Comparison of ENCODE assay signal across 8 cellular contexts in the genomic region with DNA sequence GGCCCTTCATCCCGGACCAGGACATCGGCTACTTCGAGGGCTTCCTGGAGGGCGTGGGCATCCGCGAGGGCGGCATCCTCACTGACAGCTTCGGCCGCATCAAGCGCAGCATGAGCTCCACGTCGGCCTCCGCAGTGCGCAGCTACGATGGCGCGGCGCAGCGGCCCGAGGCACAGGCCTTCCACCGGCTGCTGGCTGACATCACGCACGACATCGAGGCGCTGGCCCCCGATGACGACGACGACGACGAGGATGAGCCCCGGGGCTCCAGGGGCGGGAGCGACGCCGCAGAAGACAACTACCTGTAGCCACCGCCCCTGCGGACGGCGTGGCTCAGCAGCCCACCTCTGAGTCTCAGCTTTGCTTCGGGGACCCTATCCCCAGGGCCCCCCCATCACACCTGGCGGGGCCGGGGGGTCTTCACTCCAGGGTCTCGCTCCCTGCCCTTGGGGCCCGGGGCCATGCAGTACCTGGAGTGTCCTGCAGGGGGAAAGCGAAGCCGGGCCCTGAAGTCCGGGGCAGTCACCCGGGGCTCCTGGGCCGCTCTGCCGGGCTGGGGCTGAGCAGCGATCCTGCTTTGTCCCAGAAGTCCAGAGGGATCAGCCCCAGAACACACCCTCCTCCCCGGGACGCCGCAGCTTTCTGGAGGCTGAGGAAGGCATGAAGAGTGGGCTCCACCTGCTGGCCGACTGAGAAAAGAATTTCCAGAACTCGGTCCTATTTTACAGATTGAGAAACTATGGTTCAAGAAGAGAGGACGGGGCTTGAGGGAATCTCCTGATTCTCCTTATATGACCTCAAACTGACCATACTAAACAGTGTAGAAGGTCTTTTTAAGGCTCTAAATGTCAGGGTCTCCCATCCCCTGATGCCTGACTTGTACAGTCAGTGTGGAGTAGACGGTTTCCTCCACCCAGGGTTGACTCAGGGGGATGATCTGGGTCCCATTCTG. TPM values are rescaled to one million over a fixed set of nuclear protein-coding genes. Genes with fewer than 3 reads are reported as not detected.
A peak's percentile ranks its signal among the peaks of the same experiment; 100 is the strongest.
DNase-seq lines count a peak whose midpoint lies in the region; ATAC-seq and TF ChIP-seq lines count a peak whose summit lies in the region.

No MANE protein-coding gene starts in this region.

- TF ChIP-seq POLR2A in right lobe of liver (IDR thresholded peaks at IDR 0.05): no peak

- no peaks in the 10 kb centered on the region for H3K4me1 Mint-ChIP-seq in activated CD4-positive, alpha-beta T cell treated with anti-CD3 and anti-CD28 coated beads, Interleukin-2, amount 10 ng/mL, durations not matched to agents 7 days and 5 days

- no peaks in the 10 kb centered on the region for H3K36me3 ChIP-seq in right lobe of liver

- POLR2A ChIA-PET in activated CD4-positive, alpha-beta T cell treated with anti-CD3 and anti-CD28 coated beads, Interleukin-2, amount 10 ng/mL, durations not matched to agents 7 days and 5 days (lab: Charles Lee): no interaction called here

- no peaks in the 10 kb centered on the region for H3K36me3 Mint-ChIP-seq in activated CD4-positive, alpha-beta T cell treated with anti-CD3 and anti-CD28 coated beads, Interleukin-2, amount 10 ng/mL, durations not matched to agents 7 days and 5 days (ENCODE audit: low read depth)

- CTCF ChIA-PET in activated CD4-positive, alpha-beta T cell treated with anti-CD3 and anti-CD28 coated beads, Interleukin-2, amount 10 ng/mL, durations not matched to agents 7 days and 5 days (lab: Charles Lee): interaction anchor here (0.5 to 3.0 kb wide), 22 partner anchors 11 to 258 kb away, joined by 3 to 13 read pairs (median 3); a partner anchor contains a TSS

- ATAC-seq in HG03354 (IDR thresholded peaks at IDR 0.05; ENCODE audit: poor library complexity, severe bottlenecking, unreplicated experiment) (peak; percentile 49), right lobe of liver (peak; percentile 93 to 96 (median 96))

- no peak overlapping the region for H3K4me3 Mint-ChIP-seq in activated CD4-positive, alpha-beta T cell treated with anti-CD3 and anti-CD28 coated beads, Interleukin-2, amount 10 ng/mL, durations not matched to agents 7 days and 5 days

- DNase-seq in C1 segment of cervical spinal cord (lab: John Stamatoyannopoulos, UW) (peak in 11 of 14 donors; percentile 6 to 79 (median 33)), NCI-H748 (lab: John Stamatoyannopoulos, UW; ENCODE audit: unreplicated experiment) (peak; percentile 74), dorsolateral prefrontal cortex (peak in 9 of 10 donors; percentile 54 to 87 (median 74)), right lobe of liver (peak; percentile 85 to 86 (median 85)), mesenteric fat pad (ENCODE audit: low spot score) (no peak)
- peak; percentile 60 for DNase-seq in activated CD4-positive, alpha-beta T cell treated with anti-CD3 and anti-CD28 coated beads, Interleukin-2, amount 10 ng/mL, durations not matched to agents 7 days and 5 days
- peak; percentile 21 to 51 for DNase-seq in stimulated activated CD4-positive, alpha-beta T cell treated with anti-CD3 and anti-CD28 coated beads, Interleukin-4, amount 100 ng/mL, for 48 hours (ENCODE audit: low read depth in 2 of 2)

- H3K27me3 Mint-ChIP-seq in activated CD4-positive, alpha-beta T cell treated with anti-CD3 and anti-CD28 coated beads, Interleukin-2, amount 10 ng/mL, durations not matched to agents 7 days and 5 days: peaks cover 30% of the 10 kb centered on the region

- H3K27me3 ChIP-seq in dorsolateral prefrontal cortex (peaks cover 0 to 27% (median 0%) of the 10 kb centered on the region in 45 donors), right lobe of liver (no peaks in the 10 kb centered on the region)

- peak overlapping the region in 58 of 59 donors; percentile 5 to 62 (median 50) for H3K4me3 ChIP-seq in dorsolateral prefrontal cortex
- peak overlapping the region in 2 of 3 donors; percentile 14 to 22 for H3K4me3 ChIP-seq in right lobe of liver

- H3K27ac Mint-ChIP-seq in activated CD4-positive, alpha-beta T cell treated with anti-CD3 and anti-CD28 coated beads, Interleukin-2, amount 10 ng/mL, durations not matched to agents 7 days and 5 days: no peak overlapping the region

- H3K27ac ChIP-seq in dorsolateral prefrontal cortex (peak overlapping the region in 3 of 59 donors; percentile 19 to 55 (median 29)), right lobe of liver (no peak overlapping the region)

- WGBS in right lobe of liver (ENCODE audit: insufficient coverage, low coverage, low lambda C conversion rate, missing lambda C conversion rate): 16% methylated on average over 8 of the region's 59 CpGs

- TF ChIP-seq CTCF in dorsolateral prefrontal cortex (IDR thresholded peaks at IDR 0.05 in 54 of 56, conservative IDR thresholded peaks at IDR 0.05 in 2 of 56; ENCODE audit: low read depth in 1 of 56, partially characterized antibody in 56 of 56) (peak; percentile 67 to 96 (median 88)), right lobe of liver (IDR thresholded peaks at IDR 0.05) (peak; percentile 87 to 94 (median 92))

- peaks cover 0 to 9% (median 0%) of the 10 kb centered on the region in 4 donors for H3K4me1 ChIP-seq in right lobe of liver

- intact Hi-C loops in dorsolateral prefrontal cortex (cut with DNase I) (loop anchor here (2.0 to 10.0 kb wide), 5 partner anchors 61 to 208 kb away; no protein-coding TSS in a partner anchor), right lobe of liver (cut with DNase I) (no loop called here)

- H3K9me3 Mint-ChIP-seq in activated CD4-positive, alpha-beta T cell treated with anti-CD3 and anti-CD28 coated beads, Interleukin-2, amount 10 ng/mL, durations not matched to agents 7 days and 5 days: no peaks in the 10 kb centered on the region

- H3K9me3 ChIP-seq in right lobe of liver: no peaks in the 10 kb centered on the region

RNA-seq across cellular contexts. Expression of a gene that starts 20.8 kb away (rescaled TPM):
- total RNA-seq in activated CD4-positive, alpha-beta T cell treated with anti-CD3 and anti-CD28 coated beads, Interleukin-2, amount 10 ng/mL, durations not matched to agents 7 days and 5 days: not detected
- total RNA-seq in dorsolateral prefrontal cortex: 10 to 100 TPM in 19 of 120 experiments, 1 to 10 TPM in 101; 1.3 to 30.6 (median 5.7) TPM
- 10 to 100 TPM in 1 of 6 experiments, 1 to 10 TPM in 5; 2.9 to 17.1 (median 5.6) TPM for total RNA-seq in right lobe of liver
- 35.1 TPM for total RNA-seq in mesenteric fat pad

RNA-seq across cellular contexts. Expression of a gene that starts 21.0 kb away (rescaled TPM):
- not detected for total RNA-seq in activated CD4-positive, alpha-beta T cell treated with anti-CD3 and anti-CD28 coated beads, Interleukin-2, amount 10 ng/mL, durations not matched to agents 7 days and 5 days
- total RNA-seq in dorsolateral prefrontal cortex (1 to 10 TPM; 2.5 to 10.0 (median 4.8) TPM), right lobe of liver (1 to 10 TPM in 2 of 6 experiments, under 1 TPM in 4; 0.61 to 1.7 (median 0.89) TPM), mesenteric fat pad (10.4 TPM)

Comparison
In these comparisons a context has a peak if more than half of its experiments do, and no peak if none do; other contexts are left out.
1. intact Hi-C loops: an anchor here in dorsolateral prefrontal cortex (2.0 to 10.0 kb wide); none called in right lobe of liver.